ENCODE assay signal across 8 cellular contexts in genomic region chr2:14634885-14635871, GRCh38. TPM values are rescaled to one million over a fixed set of nuclear protein-coding genes. Genes with fewer than 3 reads are reported as not detected.
DNase-seq lines count a peak whose midpoint lies in the region; ATAC-seq and TF ChIP-seq lines count a peak whose summit lies in the region.
"Had no signal": no experiment of that assay in that cellular context is flagged by ENCODE, and none has a peak within 500 bp of the region (broad histone marks: within the 10 kb centered on the region; RNA-seq: fewer than 3 reads in every experiment).

No MANE protein-coding gene starts in this region.

- ATAC-seq in HG02623 (IDR thresholded peaks at IDR 0.05; ENCODE audit: unreplicated experiment) (no peak), HG02840 (IDR thresholded peaks at IDR 0.05; ENCODE audit: low FRiP score, unreplicated experiment) (no peak)

- H3K79me2 ChIP-seq in GM23248 (ENCODE audit: insufficient read depth) = no peaks in the 10 kb centered on the region

- H3K4me2 ChIP-seq in GM23248 (ENCODE audit: unreplicated experiment) = peak overlapping the region; percentile 95

- WGBS in GM23248 (ENCODE audit: low coverage in 1 of 2, low lambda C conversion rate in 2 of 2, missing lambda C conversion rate in 2 of 2), 2 experiments = 2% methylated on average over 56 to 65 of the region's 68 CpGs

- H3K4me1 ChIP-seq in GM23248 (ENCODE audit: insufficient read depth) = no peaks in the 10 kb centered on the region

- in situ Hi-C loops in GM23248 (cut with MboI) = no loop called here

- H3K27ac ChIP-seq in GM23248 = peak overlapping the region; percentile 34

- H3F3A ChIP-seq in GM23248 (ENCODE audit: insufficient read depth) = no peaks in the 10 kb centered on the region

- H3K9ac ChIP-seq in GM23248 = peak overlapping the region; percentile 63

- H3K4me3 ChIP-seq in GM23248 = peak overlapping the region; percentile 77
- peak overlapping the region; percentile 47 for H3K4me3 ChIP-seq in kidney epithelial cell (ENCODE audit: low read depth, low read length)

- H3K36me3 ChIP-seq in GM23248 (ENCODE audit: low read depth) (no peaks in the 10 kb centered on the region), kidney epithelial cell (ENCODE audit: control insufficient read depth, insufficient read depth, low read length) (no peaks in the 10 kb centered on the region)

- peak; percentile 79 for DNase-seq in GM23248
- DNase-seq in NCI-H345 (lab: John Stamatoyannopoulos, UW) = peak; percentile 95
- DNase-seq in cerebellar cortex (ENCODE audit: low spot score) = peak; percentile 2
- no peak for DNase-seq in kidney epithelial cell (ENCODE audit: low read depth)
- peak; percentile 4 for DNase-seq in smooth muscle cell of the brain vasculature (ENCODE audit: low read depth, low spot score)

- H3K9me3 ChIP-seq in GM23248 (ENCODE audit: low read depth) = no peaks in the 10 kb centered on the region

- peak; percentile 19 for TF ChIP-seq CTCF in kidney epithelial cell (IDR thresholded peaks at IDR 0.05; ENCODE audit: insufficient read depth, low read length, poor library complexity, severe bottlenecking)

- peaks cover 28% of the 10 kb centered on the region for H3K27me3 ChIP-seq in GM23248 (replicated peaks; ENCODE audit: insufficient read depth)
- no peaks in the 10 kb centered on the region for H3K27me3 ChIP-seq in kidney epithelial cell (ENCODE audit: control insufficient read depth, insufficient read depth, low read length)

- H2AFZ ChIP-seq in GM23248 = peak overlapping the region; percentile 90

- H4K20me1 ChIP-seq in GM23248 (ENCODE audit: insufficient read depth) = no peaks in the 10 kb centered on the region

- H3K9me2 ChIP-seq in GM23248 (ENCODE audit: insufficient read depth) = no peaks in the 10 kb centered on the region

RNA-seq across cellular contexts. Expression of gene LRATD1, which starts 2.7 kb away (rescaled TPM):
- 0.63 and 1.2 TPM in 2 replicates for total RNA-seq in GM23248 (2014; rRNA removed; shearing (Covaris generic))
- 0.86 and 1.3 TPM in 2 replicates for polyA plus RNA-seq in GM23248 (2016; fragmentation: Nextera tagmentation; extraction: Ambion mirVana)
- total RNA-seq in kidney epithelial cell = 11.4 and 11.6 TPM in 2 replicates
- total RNA-seq: T-helper 1 cell treated with Interleukin-12 subunit alpha and Interleukin-12 subunit beta and Interleukin-4 antibody, amounts not matched to agents 30 ng/mL and 1 ng/mL, for 36 hours had no signal
